20 cellular contexts compared by ENCODE assay signal in the genomic region with DNA sequence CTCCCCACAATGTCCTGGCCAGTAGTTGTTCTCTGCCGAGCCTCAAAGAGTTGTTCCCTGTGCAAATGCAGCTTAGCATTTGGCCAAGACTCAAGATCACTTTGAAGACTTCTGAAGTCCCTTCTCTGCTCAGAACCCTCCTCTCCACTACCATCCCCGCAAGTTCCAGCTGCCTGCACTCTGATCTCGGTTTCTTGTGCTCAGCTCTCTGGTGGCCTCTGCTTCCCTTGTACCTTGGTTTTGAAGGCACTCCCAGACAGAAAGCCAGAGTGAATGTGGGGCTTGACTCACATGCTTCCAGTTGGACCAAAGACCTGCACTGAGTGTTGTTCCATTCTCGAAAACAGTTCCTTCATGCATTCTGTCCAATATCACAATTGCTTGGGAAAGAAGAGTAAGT. TPM values are rescaled to one million over a fixed set of nuclear protein-coding genes. Genes with fewer than 3 reads are reported as not detected.
DNase-seq lines count a peak whose midpoint lies in the region; ATAC-seq, FAIRE-seq and TF ChIP-seq lines count a peak whose summit lies in the region.
"Had no signal": no experiment of that assay in that cellular context is flagged by ENCODE, and none has a peak within 500 bp of the region (broad histone marks: within the 10 kb centered on the region; RNA-seq: fewer than 3 reads in every experiment).

No MANE protein-coding gene starts in this region.

- POLR2A ChIA-PET in OCI-LY7 (lab: Charles Lee) = no interaction called here
- POLR2A ChIA-PET in endothelial cell of umbilical vein (lab: Charles Lee) = no interaction called here

- no peak for TF ChIP-seq CTCF in OCI-LY7 (conservative IDR thresholded peaks at IDR 0.05; ENCODE audit: low read length)
- no peak for TF ChIP-seq CTCF in endothelial cell of umbilical vein (IDR thresholded peaks at IDR 0.05; ENCODE audit: extremely low read depth in 1 of 2, insufficient read depth in 1 of 2, low read depth in 1 of 2, low read length in 2 of 2)

- CTCF ChIA-PET in OCI-LY7 (lab: Charles Lee; ENCODE audit: unreplicated experiment) (no interaction called here), endothelial cell of umbilical vein (lab: Charles Lee) (no interaction called here)

- H3K9me3 ChIP-seq in BLaER1 treated with 17β-estradiol and CSF1 and Interleukin-3, amounts not matched to agents 10 nM and 100 nM (replicated peaks in 1 of 11) = no peaks in the 10 kb centered on the region
- H3K9me3 ChIP-seq in OCI-LY7 (ENCODE audit: low read length) (no peaks in the 10 kb centered on the region), endothelial cell of umbilical vein (replicated peaks; ENCODE audit: control insufficient read depth, insufficient read depth, low read length) (no peaks in the 10 kb centered on the region)

- no peaks in the 10 kb centered on the region for H3K27me3 ChIP-seq in BLaER1 treated with 17β-estradiol and CSF1 and Interleukin-3, amounts not matched to agents 10 nM and 100 nM
- H3K27me3 ChIP-seq in endothelial cell of umbilical vein (ENCODE audit: control insufficient read depth in 2 of 2, insufficient read depth in 2 of 2, low read length in 2 of 2) = no peaks in the 10 kb centered on the region

- peak overlapping the region in 9 of 11 experiments; percentile 77 to 97 (median 90); a peak in 17 of 22 replicates for H3K4me2 ChIP-seq in BLaER1 treated with 17β-estradiol and CSF1 and Interleukin-3, amounts not matched to agents 10 nM and 100 nM
- H3K4me2 ChIP-seq in OCI-LY7 (ENCODE audit: low read length) (no peak overlapping the region), endothelial cell of umbilical vein (ENCODE audit: insufficient read depth, low read length) (no peak overlapping the region)

- BruUV-seq in OCI-LY7 (replicated peaks; lab: Mats Ljungman, UMichigan) (no TSS peak), endothelial cell of umbilical vein (replicated peaks; lab: Mats Ljungman, UMichigan) (no TSS peak)

- H4K20me1 ChIP-seq in BLaER1 treated with 17β-estradiol and CSF1 and Interleukin-3, amounts not matched to agents 10 nM and 100 nM = no peaks in the 10 kb centered on the region
- no peaks in the 10 kb centered on the region for H4K20me1 ChIP-seq in OCI-LY7 (ENCODE audit: insufficient read depth, low read length)
- H4K20me1 ChIP-seq in endothelial cell of umbilical vein (replicated peaks; ENCODE audit: control insufficient read depth, extremely low read depth, insufficient read depth, low read length) = no peaks in the 10 kb centered on the region

- no peak for TF ChIP-seq POLR2A in endothelial cell of umbilical vein (IDR thresholded peaks at IDR 0.05; ENCODE audit: low read depth, low read length)

- H3K27ac ChIP-seq in BLaER1 treated with 17β-estradiol and CSF1 and Interleukin-3, amounts not matched to agents 10 nM and 100 nM = peak overlapping the region in 3 of 11 experiments; percentile 71 to 81 (median 78); a peak in 4 of 22 replicates
- H3K27ac ChIP-seq in OCI-LY7 (ENCODE audit: low read depth, low read length, poor library complexity, severe bottlenecking) = no peak overlapping the region
- no peak overlapping the region for H3K27ac ChIP-seq in endothelial cell of umbilical vein (ENCODE audit: insufficient read depth, low read depth, low read length)

- H3K9ac ChIP-seq in BLaER1 treated with 17β-estradiol and CSF1 and Interleukin-3, amounts not matched to agents 10 nM and 100 nM = no peak overlapping the region
- H3K9ac ChIP-seq in endothelial cell of umbilical vein (replicated peaks; ENCODE audit: extremely low read depth, insufficient read depth, low read length) = no peak overlapping the region

- peak; percentile 46 for FAIRE-seq in endothelial cell of umbilical vein (lab: Jason Lieb, UNC)
- FAIRE-seq: D721Med, H54 had no signal

- peak overlapping the region; percentile 78; the same call in 1 of the 2 replicates for H2AFZ ChIP-seq in OCI-LY7 (ENCODE audit: low read length)
- no peak overlapping the region for H2AFZ ChIP-seq in endothelial cell of umbilical vein (ENCODE audit: low read depth, low read length)

- dilution Hi-C loops in endothelial cell of umbilical vein (cut with MboI; ENCODE audit: extremely low pct_ligation_motif_present, low sequenced_read_pairs) = no loop called here

- no peaks in the 10 kb centered on the region for H3K9me2 ChIP-seq in OCI-LY7 (ENCODE audit: insufficient read depth, low read length)

- H3K79me2 ChIP-seq in OCI-LY7 (ENCODE audit: insufficient read depth, low read depth, low read length) (no peaks in the 10 kb centered on the region), endothelial cell of umbilical vein (ENCODE audit: control insufficient read depth, insufficient read depth, low read length) (no peaks in the 10 kb centered on the region)

- peaks cover 41 to 74% (median 65%) of the 10 kb centered on the region in 10 experiments for H3K4me1 ChIP-seq in BLaER1 treated with 17β-estradiol and CSF1 and Interleukin-3, amounts not matched to agents 10 nM and 100 nM
- H3K4me1 ChIP-seq in OCI-LY7 (ENCODE audit: insufficient read depth, low read length, poor library complexity, severe bottlenecking) = peaks cover 39% of the 10 kb centered on the region
- H3K4me1 ChIP-seq in endothelial cell of umbilical vein (ENCODE audit: control insufficient read depth, extremely low read depth, insufficient read depth, low read length) = peaks cover 32% of the 10 kb centered on the region

- no peaks in the 10 kb centered on the region for H3K9me1 ChIP-seq in endothelial cell of umbilical vein (replicated peaks; ENCODE audit: control insufficient read depth, extremely low read depth, insufficient read depth, low read length)

- no peaks in the 10 kb centered on the region for H3K36me3 ChIP-seq in BLaER1 treated with 17β-estradiol and CSF1 and Interleukin-3, amounts not matched to agents 10 nM and 100 nM
- H3K36me3 ChIP-seq in OCI-LY7 (ENCODE audit: insufficient read depth, low read length) = no peaks in the 10 kb centered on the region
- no peaks in the 10 kb centered on the region for H3K36me3 ChIP-seq in endothelial cell of umbilical vein (ENCODE audit: control insufficient read depth in 2 of 2, extremely low read depth in 1 of 2, insufficient read depth in 2 of 2, low read length in 2 of 2)

- ATAC-seq in sciatic nerve (no peak), SK-N-SH treated with all-trans-retinoic acid at 6 μM for 48 hours (no peak)
- ATAC-seq in activated CD4-positive, CD25-positive, alpha-beta regulatory T cell treated with anti-CD3 and anti-CD28 coated beads, Interleukin-2, amount 50 U/mL, for 24 hours = no peak
- ATAC-seq: HepG2, PC-3 had no signal

- no peak overlapping the region for H3K4me3 ChIP-seq in BLaER1 treated with 17β-estradiol and CSF1 and Interleukin-3, amounts not matched to agents 10 nM and 100 nM
- no peak overlapping the region for H3K4me3 ChIP-seq in OCI-LY7 (ENCODE audit: low read depth, low read length, poor library complexity, severe bottlenecking)
- H3K4me3 ChIP-seq in endothelial cell of umbilical vein (replicated peaks in 1 of 3; ENCODE audit: insufficient read depth in 1 of 3, low read depth in 1 of 3, low read length in 3 of 3) = no peak overlapping the region

- intact Hi-C loops in OCI-LY7 (cut with micrococcal nuclease; ENCODE audit: unreplicated experiment) = no loop called here
- intact Hi-C loops in endothelial cell of umbilical vein (cut with micrococcal nuclease) = loop anchor here (5.0 kb wide), 1 partner anchor 430 kb away; a partner anchor contains a TSS
- intact Hi-C loops in sciatic nerve (cut with DNase I) = no loop called here

- DNase-seq in OCI-LY7 (ENCODE audit: low spot score) (no peak), endothelial cell of umbilical vein (ENCODE audit: low read depth, low spot score) (no peak), sciatic nerve (ENCODE audit: low spot score) (peak; percentile 6), amniotic stem cell (lab: John Stamatoyannopoulos, UW) (no peak)
- no peak for DNase-seq in activated CD4-positive, alpha-beta T cell treated with anti-CD3 and anti-CD28 coated beads, Interleukin-2, amount 50 U/mL, for 4 hours
- DNase-seq: CD8-positive, alpha-beta memory T cell; HFFc6; KBM-7; NCI-H2107; NCI-H82; PC-3; RPMI8226; SIG-M5 had no signal

TF ChIP-seq in endothelial cell of umbilical vein, 7 proteins besides CTCF, POLR2A, EP300 and RAD21 (continues in another document):
- TF ChIP-seq GATA2 (IDR thresholded peaks at IDR 0.05; ENCODE audit: insufficient read depth, insufficient read length, low read depth, low read length) (no peak), EZH2 (IDR thresholded peaks at IDR 0.05; ENCODE audit: borderline replicate concordance, low read depth, low read length, severe bottlenecking) (no peak), MYC (IDR thresholded peaks at IDR 0.05; ENCODE audit: low read depth, low read length) (no peak), POLR2AphosphoS5 (IDR thresholded peaks at IDR 0.05; ENCODE audit: insufficient read depth, low read depth, low read length) (no peak)
- TF ChIP-seq, protein P1, sequence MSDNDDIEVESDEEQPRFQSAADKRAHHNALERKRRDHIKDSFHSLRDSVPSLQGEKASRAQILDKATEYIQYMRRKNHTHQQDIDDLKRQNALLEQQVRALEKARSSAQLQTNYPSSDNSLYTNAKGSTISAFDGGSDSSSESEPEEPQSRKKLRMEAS (IDR thresholded peaks at IDR 0.05; ENCODE audit: insufficient read depth, insufficient read length) = no peak

TF ChIP-seq in SK-N-SH treated with all-trans-retinoic acid at 6 μM for 48 hours, 23 proteins besides CTCF, POLR2A, EP300 and RAD21 (continues in another document):
- TF ChIP-seq OSR1 (CRISPR knock-in tag; IDR thresholded peaks at IDR 0.05) = no peak
- no peak for TF ChIP-seq ISL1 (CRISPR knock-in tag; IDR thresholded peaks at IDR 0.05)
- no peak for TF ChIP-seq ZNF70 (CRISPR knock-in tag; IDR thresholded peaks at IDR 0.05)
- no peak for TF ChIP-seq ESRRG (CRISPR knock-in tag; IDR thresholded peaks at IDR 0.05)

RNA-seq across cellular contexts. Expression of a gene that starts 28.6 kb away (rescaled TPM):
- 0.03 TPM in 1 of 2 replicates, not detected in the other for total RNA-seq in OCI-LY7 (2014; rRNA removed; shearing (Covaris generic))
- 0.13 and 0.59 TPM in 2 replicates for total RNA-seq in OCI-LY7 (2022)
- total RNA-seq in endothelial cell of umbilical vein = 3.8 and 6.3 TPM in 2 replicates
- polyA plus RNA-seq in endothelial cell of umbilical vein = 0.92 and 1.6 TPM in 2 replicates
- 0.96 and 1.5 TPM in 2 replicates for polyA plus RNA-seq in endothelial cell of umbilical vein (2011; cell fraction: cytosol; rRNA removed)
- polyA plus RNA-seq in endothelial cell of umbilical vein (2011; cell fraction: nucleus; rRNA removed) = 1.5 and 1.8 TPM in 2 replicates
- polyA plus RNA-seq in endothelial cell of umbilical vein (2012) = 1.4 and 1.6 TPM in 2 replicates
- 0.98 and 1.4 TPM in 2 replicates for polyA minus RNA-seq in endothelial cell of umbilical vein
- 2.0 TPM for polyA minus RNA-seq in endothelial cell of umbilical vein (2011; cell fraction: cytosol; rRNA and poly(A)+ RNA removed)
- polyA minus RNA-seq in endothelial cell of umbilical vein (2011; cell fraction: nucleus; rRNA and poly(A)+ RNA removed) = 1.2 and 4.2 TPM in 2 replicates
- 12.4 TPM for total RNA-seq in sciatic nerve
- total RNA-seq: A673, HFFc6, PC-3 had no signal

Comparison
In these comparisons a context has a peak if more than half of its experiments do, and no peak if none do; other contexts are left out.
1. H3K4me2 ChIP-seq: peak in BLaER1 treated with 17β-estradiol and CSF1 and Interleukin-3, amounts not matched to agents 10 nM and 100 nM (9 of 11); none in OCI-LY7 (single experiment) and endothelial cell of umbilical vein (single experiment).